Comparison of ENCODE assay signal across 9 cellular contexts in the genomic region with DNA sequence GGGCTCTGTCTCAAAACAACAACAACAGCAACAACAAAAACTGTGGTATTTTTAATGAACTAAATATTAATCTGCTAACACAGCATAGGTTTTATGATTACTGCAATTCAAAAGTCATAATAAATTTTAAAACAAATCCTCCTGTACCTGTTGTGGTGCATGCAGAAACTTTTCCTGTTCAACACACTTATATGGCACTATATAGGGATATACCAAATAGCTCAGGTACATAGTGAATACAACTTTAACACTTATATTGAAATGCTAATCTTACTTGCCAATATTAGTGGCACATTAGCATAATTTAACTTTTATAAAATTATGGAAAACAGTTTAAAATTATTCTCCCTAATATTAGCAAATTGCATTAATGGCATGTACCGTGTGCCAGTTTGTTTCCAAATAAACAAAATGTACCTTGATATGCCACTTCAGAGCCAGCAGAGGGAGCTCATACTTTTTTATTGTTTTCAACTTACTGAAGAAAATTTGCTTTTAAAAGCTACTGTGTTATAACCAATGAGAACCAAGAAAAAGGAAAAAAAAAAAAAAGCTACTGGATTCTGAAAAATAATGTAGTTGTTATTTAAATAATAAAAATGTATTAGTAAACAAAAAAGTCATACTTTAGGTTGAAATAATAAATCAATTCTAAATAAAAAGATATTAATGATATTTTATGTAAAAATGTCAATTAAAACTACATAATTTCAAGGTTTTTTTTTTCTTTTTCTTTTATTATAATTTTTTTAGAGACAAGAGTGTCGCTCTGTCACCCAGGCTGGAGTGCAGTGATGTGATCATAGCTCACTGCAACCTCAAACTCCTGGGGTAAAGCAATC. TPM values are rescaled to one million over a fixed set of nuclear protein-coding genes. Genes with fewer than 3 reads are reported as not detected.
DNase-seq lines count a peak whose midpoint lies in the region; ATAC-seq and TF ChIP-seq lines count a peak whose summit lies in the region.
"Had no signal": no experiment of that assay in that cellular context is flagged by ENCODE, and none has a peak within 500 bp of the region (broad histone marks: within the 10 kb centered on the region; RNA-seq: fewer than 3 reads in every experiment).

No MANE protein-coding gene starts in this region.

- no peaks in the 10 kb centered on the region for H3K36me3 Mint-ChIP-seq in progenitor cell of endocrine pancreas (ENCODE audit: insufficient read depth)

- no peak overlapping the region for H3K27ac Mint-ChIP-seq in progenitor cell of endocrine pancreas

- DNase-seq in NCI-H2029 treated with DMSO at 0.1 percent for 48 hours (lab: John Stamatoyannopoulos, UW) (peak; percentile 12), NCI-H2029 (lab: John Stamatoyannopoulos, UW) (no peak), SKM-1 (lab: John Stamatoyannopoulos, UW; ENCODE audit: unreplicated experiment) (peak; percentile 47), fibroblast of peridontal ligament (ENCODE audit: extremely low read depth) (peak; percentile 79), progenitor cell of endocrine pancreas (ENCODE audit: low spot score, unreplicated experiment) (no peak)
- DNase-seq in stimulated activated CD4-positive, alpha-beta T cell treated with anti-CD3 and anti-CD28 coated beads, Interleukin-2, amount 100 ng/mL, for 24 hours = no peak
- DNase-seq: activated T-cell treated with anti-CD3 and anti-CD28 coated beads, Interleukin-2, amount 50 U/mL, for 4 hours had no signal

- no peaks in the 10 kb centered on the region for H3K9me3 Mint-ChIP-seq in progenitor cell of endocrine pancreas (ENCODE audit: low read depth)
- H3K9me3 Mint-ChIP-seq: activated T-cell treated with anti-CD3 and anti-CD28 coated beads, Interleukin-2, amount 50 U/mL, for 4 hours had no signal

- peak; percentile 78 for TF ChIP-seq CTCF in progenitor cell of endocrine pancreas (IDR thresholded peaks at IDR 0.05; ENCODE audit: unreplicated experiment)

- TF ChIP-seq RAD21 in Ishikawa (IDR thresholded peaks at IDR 0.05; ENCODE audit: low read depth) = peak; percentile 68

- no peak for TF ChIP-seq EP300 in Ishikawa (IDR thresholded peaks at IDR 0.05; ENCODE audit: borderline replicate concordance)

- peak; percentile 90 for ATAC-seq in GM21390 (IDR thresholded peaks at IDR 0.05; ENCODE audit: unreplicated experiment)

- H3K4me3 Mint-ChIP-seq in progenitor cell of endocrine pancreas (ENCODE audit: low read depth) = no peak overlapping the region
- H3K4me3 Mint-ChIP-seq: activated T-cell treated with anti-CD3 and anti-CD28 coated beads, Interleukin-2, amount 50 U/mL, for 4 hours had no signal

- peaks cover 2% of the 10 kb centered on the region for H3K4me1 Mint-ChIP-seq in progenitor cell of endocrine pancreas (ENCODE audit: low read depth)

- no peaks in the 10 kb centered on the region for H3K27me3 Mint-ChIP-seq in progenitor cell of endocrine pancreas

TF ChIP-seq in Ishikawa, 13 proteins besides CTCF, POLR2A, EP300 and RAD21:
- TF ChIP-seq CEBPB (IDR thresholded peaks at IDR 0.05) (no peak), TAF1 (IDR thresholded peaks at IDR 0.05; ENCODE audit: low read depth) (no peak), TEAD4 (IDR thresholded peaks at IDR 0.05) (no peak), EGR1 (IDR thresholded peaks at IDR 0.05) (no peak), FOXM1 (IDR thresholded peaks at IDR 0.05; ENCODE audit: borderline replicate concordance, low read depth) (no peak), YY1 (IDR thresholded peaks at IDR 0.05; ENCODE audit: low read depth) (no peak), CREB1 (IDR thresholded peaks at IDR 0.05; ENCODE audit: low read depth) (no peak)
- TF ChIP-seq, protein P1, sequence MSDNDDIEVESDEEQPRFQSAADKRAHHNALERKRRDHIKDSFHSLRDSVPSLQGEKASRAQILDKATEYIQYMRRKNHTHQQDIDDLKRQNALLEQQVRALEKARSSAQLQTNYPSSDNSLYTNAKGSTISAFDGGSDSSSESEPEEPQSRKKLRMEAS (IDR thresholded peaks at IDR 0.05) = no peak
- TF ChIP-seq, protein P2, sequence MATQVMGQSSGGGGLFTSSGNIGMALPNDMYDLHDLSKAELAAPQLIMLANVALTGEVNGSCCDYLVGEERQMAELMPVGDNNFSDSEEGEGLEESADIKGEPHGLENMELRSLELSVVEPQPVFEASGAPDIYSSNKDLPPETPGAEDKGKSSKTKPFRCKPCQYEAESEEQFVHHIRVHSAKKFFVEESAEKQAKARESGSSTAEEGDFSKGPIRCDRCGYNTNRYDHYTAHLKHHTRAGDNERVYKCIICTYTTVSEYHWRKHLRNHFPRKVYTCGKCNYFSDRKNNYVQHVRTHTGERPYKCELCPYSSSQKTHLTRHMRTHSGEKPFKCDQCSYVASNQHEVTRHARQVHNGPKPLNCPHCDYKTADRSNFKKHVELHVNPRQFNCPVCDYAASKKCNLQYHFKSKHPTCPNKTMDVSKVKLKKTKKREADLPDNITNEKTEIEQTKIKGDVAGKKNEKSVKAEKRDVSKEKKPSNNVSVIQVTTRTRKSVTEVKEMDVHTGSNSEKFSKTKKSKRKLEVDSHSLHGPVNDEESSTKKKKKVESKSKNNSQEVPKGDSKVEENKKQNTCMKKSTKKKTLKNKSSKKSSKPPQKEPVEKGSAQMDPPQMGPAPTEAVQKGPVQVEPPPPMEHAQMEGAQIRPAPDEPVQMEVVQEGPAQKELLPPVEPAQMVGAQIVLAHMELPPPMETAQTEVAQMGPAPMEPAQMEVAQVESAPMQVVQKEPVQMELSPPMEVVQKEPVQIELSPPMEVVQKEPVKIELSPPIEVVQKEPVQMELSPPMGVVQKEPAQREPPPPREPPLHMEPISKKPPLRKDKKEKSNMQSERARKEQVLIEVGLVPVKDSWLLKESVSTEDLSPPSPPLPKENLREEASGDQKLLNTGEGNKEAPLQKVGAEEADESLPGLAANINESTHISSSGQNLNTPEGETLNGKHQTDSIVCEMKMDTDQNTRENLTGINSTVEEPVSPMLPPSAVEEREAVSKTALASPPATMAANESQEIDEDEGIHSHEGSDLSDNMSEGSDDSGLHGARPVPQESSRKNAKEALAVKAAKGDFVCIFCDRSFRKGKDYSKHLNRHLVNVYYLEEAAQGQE (IDR thresholded peaks at IDR 0.05; ENCODE audit: low read depth) = no peak
- TF ChIP-seq, protein P3, sequence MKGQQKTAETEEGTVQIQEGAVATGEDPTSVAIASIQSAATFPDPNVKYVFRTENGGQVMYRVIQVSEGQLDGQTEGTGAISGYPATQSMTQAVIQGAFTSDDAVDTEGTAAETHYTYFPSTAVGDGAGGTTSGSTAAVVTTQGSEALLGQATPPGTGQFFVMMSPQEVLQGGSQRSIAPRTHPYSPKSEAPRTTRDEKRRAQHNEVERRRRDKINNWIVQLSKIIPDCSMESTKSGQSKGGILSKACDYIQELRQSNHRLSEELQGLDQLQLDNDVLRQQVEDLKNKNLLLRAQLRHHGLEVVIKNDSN (IDR thresholded peaks at IDR 0.05) = no peak

RNA-seq across cellular contexts. Expression of a gene that starts 18.0 kb away (rescaled TPM):
- total RNA-seq in progenitor cell of endocrine pancreas = 78.6 and 81.2 TPM in 2 replicates

RNA-seq across cellular contexts. Expression of a gene that starts 56.9 kb away (rescaled TPM):
- 53.8 and 57.4 TPM in 2 replicates for total RNA-seq in progenitor cell of endocrine pancreas

Comparison
In these comparisons a context has a peak if more than half of its experiments do, and no peak if none do; other contexts are left out.
1. DNase-seq: peak in NCI-H2029 treated with DMSO at 0.1 percent for 48 hours (single experiment), SKM-1 (single experiment) and fibroblast of peridontal ligament (single experiment); none in NCI-H2029 (single experiment), progenitor cell of endocrine pancreas (single experiment) and stimulated activated CD4-positive, alpha-beta T cell treated with anti-CD3 and anti-CD28 coated beads, Interleukin-2, amount 100 ng/mL, for 24 hours (0 of 2).